In the genomic region with DNA sequence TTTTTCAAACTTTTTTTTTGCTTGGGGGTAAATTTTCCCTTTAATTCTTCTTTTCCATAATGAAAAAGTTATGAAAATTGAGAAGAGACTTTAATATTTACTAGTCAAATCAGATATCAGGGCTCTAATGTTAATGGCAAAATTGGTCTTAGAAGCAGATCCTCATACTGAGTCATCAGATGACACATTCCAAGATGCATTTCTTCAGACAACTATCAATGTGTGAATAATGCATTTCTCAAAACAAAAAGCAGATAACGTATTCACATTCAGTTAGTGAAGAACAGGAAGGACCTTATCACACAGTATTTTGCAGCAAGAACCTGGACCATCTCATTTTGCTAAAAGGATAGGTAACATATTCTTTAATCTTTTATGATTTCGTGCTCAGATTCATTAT, we compare ENCODE assay signal across 21 cellular contexts.
DNase-seq lines count a peak whose midpoint lies in the region; ATAC-seq, FAIRE-seq and TF ChIP-seq lines count a peak whose summit lies in the region.
"Had no signal": no experiment of that assay in that cellular context is flagged by ENCODE, and none has a peak within 500 bp of the region (broad histone marks: within the 10 kb centered on the region; RNA-seq: fewer than 3 reads in every experiment).

No MANE protein-coding gene starts in this region.

- DNase-seq in AG10803 (ENCODE audit: low read depth): peak; percentile 14
- DNase-seq in HTR-8/SVneo (ENCODE audit: insufficient read length, low spot score): peak; percentile 71
- peak; percentile 60 for DNase-seq in amniotic epithelial cell (ENCODE audit: low read depth)
- DNase-seq in foreskin keratinocyte: peak in 1 of 2 donors; percentile 62
- no peak for DNase-seq in stimulated activated CD4-positive, alpha-beta T cell treated with anti-CD3 and anti-CD28 coated beads, Interleukin-15, amount 100 ng/mL, for 24 hours
- no peak for DNase-seq in Right ventricle myocardium superior
- DNase-seq in psoas muscle: no peak
- DNase-seq: activated CD4-positive, alpha-beta T cell treated with anti-CD3 and anti-CD28 coated beads, Interleukin-2, amount 50 U/mL, for 1 hour; aorta; colonic mucosa; lower lobe of right lung; NCI-H1105 treated with DMSO at 0.1 percent for 48 hours; NCI-H774; ovary; PC-9; stimulated activated CD4-positive, alpha-beta T cell treated with anti-CD3 and anti-CD28 coated beads, Interleukin-1b, Interleukin-23, amount 100 ng/mL, for 48 hours; stimulated activated naive CD8-positive, alpha-beta T cell treated with anti-CD3 and anti-CD28 coated beads, Interleukin-15, amount 100 ng/mL, for 72 hours had no signal

- WGBS in psoas muscle, 3 donors: 93 to 96% (median 95%) methylated on average over 2 of the region's 2 CpGs

- H3K36me3 ChIP-seq in psoas muscle (ENCODE audit: insufficient read depth in 1 of 2, low read depth in 1 of 2): no peaks in the 10 kb centered on the region
- H3K36me3 ChIP-seq: colonic mucosa, HAP-1, lower lobe of right lung, ovary had no signal

- H3K4me1 ChIP-seq in foreskin keratinocyte (peaks cover 18% of the 10 kb centered on the region), psoas muscle (peaks cover 20% of the 10 kb centered on the region)
- H3K4me1 ChIP-seq: colonic mucosa, lower lobe of right lung had no signal

- ATAC-seq in foreskin keratinocyte (peak; percentile 86), GM19023 (IDR thresholded peaks at IDR 0.05; ENCODE audit: unreplicated experiment) (no peak), Right ventricle myocardium superior (ENCODE audit: poor library complexity) (no peak), psoas muscle (no peak)
- ATAC-seq: lower lobe of right lung; sciatic nerve; stimulated activated naive CD8-positive, alpha-beta T cell treated with anti-CD3 and anti-CD28 coated beads, Interleukin-15, amount 100 ng/mL, for 72 hours had no signal

- H3K9me3 ChIP-seq in psoas muscle: no peaks in the 10 kb centered on the region
- H3K9me3 ChIP-seq: colonic mucosa, HAP-1, lower lobe of right lung, ovary had no signal

- FAIRE-seq in HTR-8/SVneo (lab: Jason Lieb, UNC): peak; percentile 98

- no peaks in the 10 kb centered on the region for H3K27me3 ChIP-seq in foreskin keratinocyte
- no peaks in the 10 kb centered on the region for H3K27me3 ChIP-seq in psoas muscle (ENCODE audit: insufficient read depth in 3 of 3, low read length in 2 of 3)
- H3K27me3 ChIP-seq: colonic mucosa, ovary had no signal

- intact Hi-C loops in Right ventricle myocardium superior (cut with DNase I) (no loop called here), psoas muscle (cut with DNase I) (no loop called here)

- no peak for TF ChIP-seq CTCF in AG10803 (conservative IDR thresholded peaks at IDR 0.05; ENCODE audit: low read length)
- no peak for TF ChIP-seq CTCF in foreskin keratinocyte (conservative IDR thresholded peaks at IDR 0.05)
- no peak for TF ChIP-seq CTCF in psoas muscle (IDR thresholded peaks at IDR 0.05)

- H3K4me3 ChIP-seq in AG10803 (ENCODE audit: low read length): no peak overlapping the region
- no peak overlapping the region for H3K4me3 ChIP-seq in psoas muscle
- H3K4me3 ChIP-seq: colonic mucosa, HAP-1, lower lobe of right lung, ovary, PC-9 had no signal

- H3K27ac ChIP-seq in foreskin keratinocyte: no peak overlapping the region
- no peak overlapping the region for H3K27ac ChIP-seq in psoas muscle
- H3K27ac ChIP-seq: colonic mucosa, KMS-11, lower lobe of right lung, ovary, PC-9 had no signal

Comparison
In these comparisons a context has a peak if more than half of its experiments do, and no peak if none do; other contexts are left out.
1. DNase-seq: peak in AG10803 (single experiment), HTR-8/SVneo (single experiment) and amniotic epithelial cell (single experiment); none in stimulated activated CD4-positive, alpha-beta T cell treated with anti-CD3 and anti-CD28 coated beads, Interleukin-15, amount 100 ng/mL, for 24 hours (single experiment), Right ventricle myocardium superior (single experiment) and psoas muscle (0 of 2).